Comparison of ENCODE assay signal across 16 cellular contexts in genomic region chr12:738712-739111, GRCh38.
"Had no signal": no experiment of that assay in that cellular context is flagged by ENCODE, and none has a peak within 500 bp of the region (broad histone marks: within the 10 kb centered on the region; RNA-seq: fewer than 3 reads in every experiment).

No MANE protein-coding gene starts in this region.

- H3K27me3 Mint-ChIP-seq: dendritic cell treated with granulocyte-macrophage colony-stimulating factor and Interleukin-4, amounts not matched to agents 40 ng/mL and 50 ng/mL, for 4 days had no signal

- H3K27ac Mint-ChIP-seq: dendritic cell treated with granulocyte-macrophage colony-stimulating factor and Interleukin-4, amounts not matched to agents 40 ng/mL and 50 ng/mL, for 4 days; stimulated activated effector memory CD8-positive, alpha-beta T cell treated with anti-CD3 and anti-CD28 coated beads, Interleukin-12 subunit alpha, Interleukin-12 subunit beta, amount 100 ng/mL, for 72 hours had no signal

- ATAC-seq: activated CD4-positive, CD25-positive, alpha-beta regulatory T cell treated with anti-CD3 and anti-CD28 coated beads, Interleukin-2, amount 50 U/mL, for 24 hours; stimulated activated effector memory CD8-positive, alpha-beta T cell treated with anti-CD3 and anti-CD28 coated beads, Interleukin-12 subunit alpha, Interleukin-12 subunit beta, amount 100 ng/mL, for 72 hours had no signal

- H3K4me3 ChIP-seq: lung, neural progenitor cell, ovary, SJSA1, transverse colon had no signal

- H3K4me1 ChIP-seq: SJSA1, transverse colon had no signal

- H3K4me1 Mint-ChIP-seq: neural progenitor cell; stimulated activated effector memory CD8-positive, alpha-beta T cell treated with anti-CD3 and anti-CD28 coated beads, Interleukin-12 subunit alpha, Interleukin-12 subunit beta, amount 100 ng/mL, for 72 hours had no signal

- H3K36me3 ChIP-seq: neural progenitor cell, ovary, SJSA1, transverse colon had no signal

- H3K9me3 Mint-ChIP-seq: dendritic cell treated with granulocyte-macrophage colony-stimulating factor and Interleukin-4, amounts not matched to agents 40 ng/mL and 50 ng/mL, for 4 days; naive B cell; stimulated activated effector memory CD8-positive, alpha-beta T cell treated with anti-CD3 and anti-CD28 coated beads, Interleukin-12 subunit alpha, Interleukin-12 subunit beta, amount 100 ng/mL, for 72 hours had no signal

- H3K36me3 Mint-ChIP-seq: naive B cell; neural progenitor cell; stimulated activated effector memory CD8-positive, alpha-beta T cell treated with anti-CD3 and anti-CD28 coated beads, Interleukin-12 subunit alpha, Interleukin-12 subunit beta, amount 100 ng/mL, for 72 hours had no signal

- H3K27ac ChIP-seq: neural progenitor cell, ovary, SJSA1, transverse colon had no signal

- H3K27me3 ChIP-seq: neural progenitor cell, ovary, SJSA1, transverse colon had no signal

- H3K4me3 Mint-ChIP-seq: dendritic cell treated with granulocyte-macrophage colony-stimulating factor and Interleukin-4, amounts not matched to agents 40 ng/mL and 50 ng/mL, for 4 days; naive B cell; neural progenitor cell; stimulated activated effector memory CD8-positive, alpha-beta T cell treated with anti-CD3 and anti-CD28 coated beads, Interleukin-12 subunit alpha, Interleukin-12 subunit beta, amount 100 ng/mL, for 72 hours had no signal

- H3K9me3 ChIP-seq: ovary, SJSA1, transverse colon had no signal

- DNase-seq: activated CD4-positive, alpha-beta T cell treated with anti-CD3 and anti-CD28 coated beads, Interleukin-2, amount 50 U/mL, for 1 hour; activated CD8-positive, alpha-beta memory T cell treated with anti-CD3 and anti-CD28 coated beads for 24 hours; activated gamma-delta T cell treated with Interleukin-2 at 50 U/mL for 16 hours; aorta; cerebellar nuclear complex; hypothalamus; naive B cell; ovary; substantia nigra; transverse colon had no signal
